In the genomic region with DNA sequence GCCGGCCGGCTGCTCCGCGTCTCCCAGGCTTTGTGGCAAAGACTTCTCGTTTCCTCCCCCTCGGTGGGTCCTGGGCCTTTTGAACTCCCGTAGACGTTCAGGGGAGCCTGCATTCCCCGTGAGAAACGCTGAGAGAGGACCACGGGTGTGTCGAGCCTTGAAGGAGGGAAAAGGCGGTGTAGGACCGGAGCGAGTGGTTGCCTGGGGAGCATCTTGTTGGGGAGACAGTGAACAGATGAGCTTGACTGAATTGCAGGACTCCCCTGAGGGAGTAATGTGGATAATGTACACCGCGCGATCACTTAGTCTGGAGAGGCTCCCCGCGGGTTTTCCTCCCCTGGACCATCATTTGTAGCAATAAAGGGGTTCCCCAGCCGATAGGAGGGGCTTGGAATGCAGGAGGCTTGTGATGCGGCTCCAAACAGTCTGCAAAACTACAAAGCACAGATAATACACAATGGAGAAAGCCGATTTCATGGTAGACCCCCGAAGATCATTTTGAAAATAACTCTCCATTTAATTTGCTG, we compare ENCODE assay signal across 8 cellular contexts. TPM values are rescaled to one million over a fixed set of nuclear protein-coding genes. Genes with fewer than 3 reads are reported as not detected.
A peak's percentile ranks its signal among the peaks of the same experiment; 100 is the strongest.
DNase-seq lines count a peak whose midpoint lies in the region; ATAC-seq and TF ChIP-seq lines count a peak whose summit lies in the region.

No MANE protein-coding gene starts in this region.

- H3K9me3 ChIP-seq in MM.1S (replicated peaks; ENCODE audit: insufficient read depth, low read length) = no peaks in the 10 kb centered on the region

- H4K20me1 ChIP-seq in MM.1S (ENCODE audit: insufficient read depth, low read length) = no peaks in the 10 kb centered on the region

- peak overlapping the region; percentile 88 for H3K4me2 ChIP-seq in MM.1S (ENCODE audit: low read depth, low read length)

- H3K4me1 Mint-ChIP-seq in naive B cell = peaks cover 22 to 24% (median 23%) of the 10 kb centered on the region in 3 donors

- H3K36me3 ChIP-seq in MM.1S (replicated peaks; ENCODE audit: insufficient read depth, low read length) = no peaks in the 10 kb centered on the region

- DNase-seq in MM.1S (no peak), dorsolateral prefrontal cortex (no peak), naive B cell (no peak), NCI-H82 treated with DMSO at 0.1 percent for 48 hours (lab: John Stamatoyannopoulos, UW; ENCODE audit: unreplicated experiment) (no peak), KG1 (lab: John Stamatoyannopoulos, UW) (no peak), ureter (ENCODE audit: low spot score) (no peak)

- TF ChIP-seq CTCF in MM.1S (IDR thresholded peaks at IDR 0.05; ENCODE audit: low read length) (no peak), dorsolateral prefrontal cortex (IDR thresholded peaks at IDR 0.05 in 54 of 56, conservative IDR thresholded peaks at IDR 0.05 in 2 of 56; ENCODE audit: low read depth in 1 of 56, partially characterized antibody in 56 of 56) (peak in 5 of 56 donors; percentile 2 to 31 (median 12))

- H3K9me2 ChIP-seq in MM.1S (replicated peaks; ENCODE audit: insufficient read depth, low read length) = no peaks in the 10 kb centered on the region

- peaks cover 0 to 18% (median 5%) of the 10 kb centered on the region in 3 donors for H3K27me3 Mint-ChIP-seq in naive B cell

- 0 out of 2 replicates have a peak, but pooled peaks cover 6% of the 10 kb centered on the region for H3F3A ChIP-seq in MM.1S (ENCODE audit: insufficient read depth, low read length)

- H3K27me3 ChIP-seq in MM.1S (replicated peaks; ENCODE audit: insufficient read depth, low read length) (no peaks in the 10 kb centered on the region), dorsolateral prefrontal cortex (no peaks in the 10 kb centered on the region)

- H3K4me3 Mint-ChIP-seq in naive B cell = peak overlapping the region; percentile 85 to 98 (median 94)

- H3K36me3 Mint-ChIP-seq in naive B cell = no peaks in the 10 kb centered on the region

- ATAC-seq in GM21576 (IDR thresholded peaks at IDR 0.05; ENCODE audit: unreplicated experiment) (peak; percentile 1), naive B cell (ENCODE audit: low read depth in 2 of 2) (no peak)

- peak overlapping the region; percentile 71 for H3K9ac ChIP-seq in MM.1S (ENCODE audit: low read length)

- H3K4me1 ChIP-seq in MM.1S (ENCODE audit: low read length) = peaks cover 12% of the 10 kb centered on the region; the same call in 1 of the 2 replicates

- intact Hi-C loops in dorsolateral prefrontal cortex (cut with DNase I) = loop anchor here in 1 of 2 donors (10.0 kb wide), 1 partner anchor 92 kb away; a partner anchor contains a TSS

- H3K79me2 ChIP-seq in MM.1S (ENCODE audit: low read length) = peaks cover 34% of the 10 kb centered on the region

- H3K4me3 ChIP-seq in GM08714 (ENCODE audit: low read length) = peak overlapping the region; percentile 90
- peak overlapping the region; percentile 94 for H3K4me3 ChIP-seq in MM.1S (ENCODE audit: low read length)
- H3K4me3 ChIP-seq in dorsolateral prefrontal cortex = peak overlapping the region; percentile 46 to 96 (median 83)

- H3K27ac Mint-ChIP-seq in naive B cell = peak overlapping the region; percentile 94 to 99 (median 97)

- H2AFZ ChIP-seq in MM.1S (ENCODE audit: low read length) = peak overlapping the region; percentile 73

- peak overlapping the region; percentile 76 for H3K27ac ChIP-seq in MM.1S (ENCODE audit: low read length)
- peak overlapping the region; percentile 21 to 96 (median 84) for H3K27ac ChIP-seq in dorsolateral prefrontal cortex

- no peaks in the 10 kb centered on the region for H3K9me3 Mint-ChIP-seq in naive B cell

RNA-seq across cellular contexts. Expression of a gene that starts 0.8 kb away (rescaled TPM):
- total RNA-seq in dorsolateral prefrontal cortex = 10 to 100 TPM; 27.7 to 81.6 (median 46.9) TPM
- polyA plus RNA-seq in naive B cell (ENCODE audit: low read depth in 6 of 6) = 1 to 10 TPM in 5 of 6 donors, not detected in 1; 1.1 to 3.9 (median 2.2) TPM
- 36.3 TPM for total RNA-seq in ureter
